Comparison of ENCODE assay signal across 8 cellular contexts in the genomic region with DNA sequence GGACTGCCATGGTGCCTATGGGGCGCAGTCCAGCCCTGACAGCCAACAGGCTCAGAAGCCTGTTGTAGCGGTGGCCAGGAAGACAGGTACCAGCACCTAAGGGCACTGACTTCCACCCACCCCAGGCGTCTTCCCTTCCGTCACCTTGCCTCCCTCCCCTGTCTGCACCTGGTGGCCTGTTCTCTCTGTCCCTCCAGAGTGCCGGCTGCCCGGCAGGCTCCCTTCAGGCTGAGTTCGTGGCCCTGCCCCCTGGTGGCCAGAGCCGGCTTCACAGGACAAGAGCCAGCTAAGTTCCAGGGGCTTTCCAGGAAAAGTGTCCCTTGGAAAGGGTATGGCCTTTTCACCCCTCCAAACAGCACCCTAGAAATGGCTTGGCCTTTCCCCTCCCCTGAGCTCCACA. TPM values are rescaled to one million over a fixed set of nuclear protein-coding genes. Genes with fewer than 3 reads are reported as not detected.
"Had no signal": no experiment of that assay in that cellular context is flagged by ENCODE, and none has a peak within 500 bp of the region (broad histone marks: within the 10 kb centered on the region; RNA-seq: fewer than 3 reads in every experiment).

No MANE protein-coding gene starts in this region.

RNA-seq across cellular contexts. Expression of gene GOLGA8T, which starts 15.0 kb away (rescaled TPM):
- total RNA-seq: esophagus muscularis mucosa, gastrocnemius medialis, mammary epithelial cell, myocyte, prostate gland, subcutaneous adipose tissue, tibial nerve, ureter had no signal
- polyA plus RNA-seq: mammary epithelial cell had no signal
